8 cellular contexts compared by ENCODE assay signal in the genomic region with DNA sequence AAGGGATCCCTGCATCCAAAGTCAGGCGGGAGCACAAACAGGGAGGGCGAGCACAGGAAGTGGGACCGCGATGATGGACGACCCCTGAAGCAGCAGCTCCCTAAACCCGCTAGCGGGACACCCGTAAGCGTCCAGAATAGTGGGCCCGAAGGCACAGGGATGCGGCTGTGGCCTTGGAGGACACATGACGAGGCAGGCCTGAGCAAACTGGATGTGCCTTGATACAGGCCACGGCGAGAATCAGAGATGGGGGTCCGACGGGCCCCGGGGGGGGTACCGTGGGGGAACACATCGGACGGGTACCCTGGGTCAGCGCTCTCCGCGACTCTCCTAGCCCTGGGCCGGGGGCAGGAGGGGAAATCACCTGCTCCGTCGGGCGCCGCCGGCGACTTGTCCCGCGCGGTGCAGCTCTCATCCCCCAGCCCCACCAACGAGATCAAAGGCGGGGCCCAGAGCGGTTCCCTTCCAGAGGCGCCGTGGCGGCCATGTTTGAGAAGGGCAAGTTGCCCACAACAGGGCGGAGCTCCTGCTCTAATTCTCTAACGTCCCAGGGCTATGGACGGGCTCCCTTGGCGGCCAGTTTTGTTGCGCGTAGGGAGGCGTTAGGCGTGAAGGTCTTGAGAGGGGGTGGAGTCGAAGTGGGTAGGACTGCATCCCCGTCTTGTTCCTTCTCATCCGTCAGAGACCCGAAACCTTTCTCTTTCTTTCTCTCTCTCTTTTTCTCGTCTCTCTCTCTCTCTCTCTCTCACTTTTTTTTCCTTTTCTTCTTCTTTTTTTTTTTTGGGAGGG. TPM values are rescaled to one million over a fixed set of nuclear protein-coding genes. Genes with fewer than 3 reads are reported as not detected.
DNase-seq lines count a peak whose midpoint lies in the region; ATAC-seq and TF ChIP-seq lines count a peak whose summit lies in the region.

TSS of gene CUEDC2 (minus strand) at position 413 of the 789 bp plus-strand sequence. CDS start 7,386 bp downstream, outside the sequence.

- H3K27ac ChIP-seq in thoracic aorta, result peak within 1 kb of the TSS; percentile 56 to 72

- ATAC-seq in HG02610 (IDR thresholded peaks at IDR 0.05; ENCODE audit: unreplicated experiment) (peak; percentile 84), omental fat pad (ENCODE audit: low FRiP score) (peak; percentile 88), thoracic aorta (ENCODE audit: insufficient number of reproducible peaks, low FRiP score, low read depth) (peak; percentile 78)
- peak; percentile 93 to 96 for ATAC-seq in activated naive CD4-positive, alpha-beta T cell treated with anti-CD3 and anti-CD28 coated beads, Interleukin-2, amount 50 U/mL, for 72 hours

- no peaks in the 10 kb centered on the region for H3K9me3 ChIP-seq in thoracic aorta

- H3K4me1 ChIP-seq in thoracic aorta (ENCODE audit: control insufficient read depth in 1 of 2, low read depth in 2 of 2), result peaks cover 16 to 29% of the 10 kb centered on the region in 2 donors

- H3K27me3 ChIP-seq in thoracic aorta (replicated peaks; ENCODE audit: insufficient read depth), result no peaks in the 10 kb centered on the region

- H3K27ac Mint-ChIP-seq in activated naive CD4-positive, alpha-beta T cell treated with anti-CD3 and anti-CD28 coated beads, Interleukin-2, amount 50 U/mL, for 72 hours, result peak within 1 kb of the TSS; percentile 96 to 98

- CTCF ChIA-PET in GM10248 (lab: Yijun Ruan, JAX), result interaction anchor here (0.8 to 7.8 kb wide), 14 partner anchors 10 to 263 kb away, joined by 3 to 85 read pairs (median 3); partner anchors contain the start of genes FBXL15 and SUFU

- H3K4me3 ChIP-seq in thoracic aorta, result peak within 1 kb of the TSS; percentile 97

- DNase-seq in GM10248 (ENCODE audit: extremely low spot score) (peak; percentile 94), NCI-H1092 treated with DMSO at 0.1 percent for 48 hours (lab: John Stamatoyannopoulos, UW) (peak; percentile 84), SKM-1 (lab: John Stamatoyannopoulos, UW; ENCODE audit: unreplicated experiment) (peak; percentile 95), globus pallidus (ENCODE audit: low spot score) (peak; percentile 94), omental fat pad (ENCODE audit: low spot score) (peak; percentile 92), thoracic aorta (ENCODE audit: low spot score) (peak; percentile 85)
- DNase-seq in activated naive CD4-positive, alpha-beta T cell treated with anti-CD3 and anti-CD28 coated beads, Interleukin-2, amount 50 U/mL, for 72 hours (ENCODE audit: low spot score in 2 of 2), result peak; percentile 96 to 99

- H3K9me3 Mint-ChIP-seq in activated naive CD4-positive, alpha-beta T cell treated with anti-CD3 and anti-CD28 coated beads, Interleukin-2, amount 50 U/mL, for 72 hours, result no peaks in the 10 kb centered on the region

- H3K36me3 Mint-ChIP-seq in activated naive CD4-positive, alpha-beta T cell treated with anti-CD3 and anti-CD28 coated beads, Interleukin-2, amount 50 U/mL, for 72 hours, result peaks cover 19 to 23% of the 10 kb centered on the region in 2 donors

- H3K36me3 ChIP-seq in thoracic aorta, result no peaks in the 10 kb centered on the region

- TF ChIP-seq CTCF in GM10248 (IDR thresholded peaks at IDR 0.05; ENCODE audit: control extremely low read depth, extremely low read depth, low read depth, missing control alignments), result no peak
- no peak for TF ChIP-seq CTCF in omental fat pad (IDR thresholded peaks at IDR 0.05)
- no peak for TF ChIP-seq CTCF in thoracic aorta (IDR thresholded peaks at IDR 0.05)

- POLR2A ChIA-PET in GM10248 (lab: Yijun Ruan, JAX), result interaction anchor here (1.1 to 1.3 kb wide), 2 partner anchors 11 to 29 kb away, joined by 4 to 6 read pairs; no protein-coding TSS in a partner anchor

RNA-seq across cellular contexts. Expression of gene CUEDC2, which starts in this region (rescaled TPM):
- 10 to 100 TPM; 38.7 to 73.9 TPM for total RNA-seq in activated naive CD4-positive, alpha-beta T cell treated with anti-CD3 and anti-CD28 coated beads, Interleukin-2, amount 50 U/mL, for 72 hours
- total RNA-seq in omental fat pad, result 10 to 100 TPM; 41.1 to 51.6 (median 47.2) TPM
- total RNA-seq in thoracic aorta, result 10 to 100 TPM; 40.8 to 53.2 TPM

Comparison
In these comparisons a context has a peak if more than half of its experiments do, and no peak if none do; other contexts are left out.
1. Peak in every context shown above with its lines: DNase-seq, ATAC-seq, H3K4me3 ChIP-seq and H3K27ac ChIP-seq.